ENCODE assay signal across 33 cellular contexts in the genomic region with DNA sequence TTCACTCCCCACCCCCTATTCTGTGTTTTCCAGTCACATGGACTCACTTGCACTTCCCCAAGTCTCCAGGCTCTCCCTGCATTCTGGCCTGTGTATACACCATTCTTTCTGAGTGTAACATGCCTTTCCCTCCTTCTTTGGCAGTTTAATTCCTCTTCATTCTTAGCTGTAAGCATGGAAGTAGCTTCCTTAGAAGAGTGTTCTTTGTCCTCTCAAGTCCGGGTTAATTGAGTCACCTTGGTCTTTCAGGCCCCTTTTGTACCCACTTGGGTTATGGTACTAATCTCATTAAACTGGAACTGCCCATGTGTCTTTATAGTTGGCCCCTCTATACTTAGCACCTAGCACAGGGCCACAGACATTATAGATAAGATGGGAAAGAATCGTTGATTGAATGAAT.
"Had no signal": no experiment of that assay in that cellular context is flagged by ENCODE, and none has a peak within 500 bp of the region (broad histone marks: within the 10 kb centered on the region; RNA-seq: fewer than 3 reads in every experiment).

No MANE protein-coding gene starts in this region.

- H3K9me3 ChIP-seq: esophagus muscularis mucosa, gastrocnemius medialis had no signal

- H3K4me3 ChIP-seq: coronary artery, dorsolateral prefrontal cortex, esophagus muscularis mucosa, gastrocnemius medialis had no signal

- H3K27ac Mint-ChIP-seq: activated B cell treated with CpG ODN at 0.5 μM for 24 hours; activated CD8-positive, alpha-beta T cell treated with anti-CD3 and anti-CD28 coated beads for 36 hours; activated naive CD8-positive, alpha-beta T cell; activated T-helper 17 cell treated with anti-CD3 and anti-CD28 coated beads, Interleukin-2, amount 50 U/mL, for 72 hours; dendritic cell treated with granulocyte-macrophage colony-stimulating factor and Interleukin-4, amounts not matched to agents 40 ng/mL and 50 ng/mL, for 4 days; effector memory CD8-positive, alpha-beta T cell; T-helper 17 cell; T-helper 2 cell treated with Interferon-gamma antibody and Interleukin-4, amounts not matched to agents 5 μg/mL and 100 μg/mL, for 36 hours had no signal

- H3K27me3 Mint-ChIP-seq: activated B cell treated with CpG ODN at 0.5 μM for 24 hours; activated CD8-positive, alpha-beta T cell treated with anti-CD3 and anti-CD28 coated beads for 36 hours; activated naive CD8-positive, alpha-beta T cell; activated T-helper 17 cell treated with anti-CD3 and anti-CD28 coated beads, Interleukin-2, amount 50 U/mL, for 72 hours; central memory CD8-positive, alpha-beta T cell; dendritic cell treated with granulocyte-macrophage colony-stimulating factor and Interleukin-4, amounts not matched to agents 40 ng/mL and 50 ng/mL, for 4 days; effector memory CD8-positive, alpha-beta T cell; T-helper 17 cell had no signal

- H3K4me1 Mint-ChIP-seq: activated B cell treated with CpG ODN at 0.5 μM for 24 hours; activated T-helper 17 cell treated with anti-CD3 and anti-CD28 coated beads, Interleukin-2, amount 50 U/mL, for 72 hours; central memory CD8-positive, alpha-beta T cell; T-helper 17 cell had no signal

- H3K9me3 Mint-ChIP-seq: activated T-cell treated with anti-CD3 and anti-CD28 coated beads, Interleukin-2, amount 50 U/mL, for 4 hours; activated T-helper 17 cell treated with anti-CD3 and anti-CD28 coated beads, Interleukin-2, amount 50 U/mL, for 72 hours; central memory CD8-positive, alpha-beta T cell; T-helper 2 cell treated with Interferon-gamma antibody and Interleukin-4, amounts not matched to agents 5 μg/mL and 100 μg/mL, for 36 hours had no signal

- H3K27me3 ChIP-seq: brain microvascular endothelial cell, dorsolateral prefrontal cortex, esophagus muscularis mucosa, foreskin keratinocyte, gastrocnemius medialis had no signal

- H3K27ac ChIP-seq: brain microvascular endothelial cell, coronary artery, esophagus muscularis mucosa, foreskin keratinocyte, gastrocnemius medialis, WERI-Rb-1 had no signal

- H3K36me3 Mint-ChIP-seq: activated naive CD8-positive, alpha-beta T cell had no signal

- DNase-seq: activated B cell treated with CpG ODN at 0.5 μM for 24 hours; activated CD4-positive, alpha-beta T cell treated with anti-CD3 and anti-CD28 coated beads for 48 hours; activated CD4-positive, alpha-beta T cell treated with anti-CD3 and anti-CD28 coated beads, Interleukin-2, amount 50 U/mL, for 1 hour; activated CD4-positive, alpha-beta T cell treated with anti-CD3 and anti-CD28 coated beads, Interleukin-2, amount 50 U/mL, for 48 hours; activated CD8-positive, alpha-beta memory T cell treated with anti-CD3 and anti-CD28 coated beads for 24 hours; activated CD8-positive, alpha-beta T cell treated with anti-CD3 and anti-CD28 coated beads for 36 hours; activated effector memory CD4-positive, alpha-beta T cell treated with Interleukin-2 at 50 U/mL for 16 hours; activated gamma-delta T cell treated with Interleukin-2 at 50 U/mL for 16 hours; activated naive CD4-positive, alpha-beta T cell treated with anti-CD3 and anti-CD28 coated beads, Interleukin-2, amount 50 U/mL, for 16 hours; activated naive CD4-positive, alpha-beta T cell treated with Interleukin-2 at 50 U/mL for 16 hours; activated T-cell treated with anti-CD3 and anti-CD28 coated beads, Interleukin-2, amount 50 U/mL, for 4 hours; amniotic stem cell; anterior cingulate cortex; brain microvascular endothelial cell; dorsolateral prefrontal cortex; effector CD4-positive, alpha-beta T cell; effector memory CD8-positive, alpha-beta T cell; erythroblast; foreskin keratinocyte; gastrocnemius medialis; glutamatergic neuron; T-helper 1 cell; T-helper 17 cell; T1000; WERI-Rb-1 had no signal

- H3K4me3 Mint-ChIP-seq: activated B cell treated with CpG ODN at 0.5 μM for 24 hours; activated CD8-positive, alpha-beta T cell treated with anti-CD3 and anti-CD28 coated beads for 36 hours; activated naive CD8-positive, alpha-beta T cell; activated T-cell treated with anti-CD3 and anti-CD28 coated beads, Interleukin-2, amount 50 U/mL, for 4 hours; activated T-helper 17 cell treated with anti-CD3 and anti-CD28 coated beads, Interleukin-2, amount 50 U/mL, for 72 hours; central memory CD8-positive, alpha-beta T cell; dendritic cell treated with granulocyte-macrophage colony-stimulating factor and Interleukin-4, amounts not matched to agents 40 ng/mL and 50 ng/mL, for 4 days; effector memory CD8-positive, alpha-beta T cell; T-helper 17 cell; T-helper 2 cell treated with Interferon-gamma antibody and Interleukin-4, amounts not matched to agents 5 μg/mL and 100 μg/mL, for 36 hours had no signal

- H3K4me1 ChIP-seq: esophagus muscularis mucosa, foreskin keratinocyte, gastrocnemius medialis had no signal

- ATAC-seq: activated CD4-positive, CD25-positive, alpha-beta regulatory T cell treated with anti-CD3 and anti-CD28 coated beads, Interleukin-2, amount 50 U/mL, for 24 hours; activated CD8-positive, alpha-beta T cell treated with anti-CD3 and anti-CD28 coated beads for 36 hours; activated T-cell treated with anti-CD3 and anti-CD28 coated beads, Interleukin-2, amount 50 U/mL, for 4 hours; activated T-helper 17 cell treated with anti-CD3 and anti-CD28 coated beads, Interleukin-2, amount 50 U/mL, for 72 hours; effector memory CD8-positive, alpha-beta T cell; foreskin keratinocyte; gastrocnemius medialis; T-helper 17 cell had no signal

- H3K36me3 ChIP-seq: brain microvascular endothelial cell, esophagus muscularis mucosa, gastrocnemius medialis, WERI-Rb-1 had no signal
